ENCODE assay signal across 1 cellular context in the genomic region with DNA sequence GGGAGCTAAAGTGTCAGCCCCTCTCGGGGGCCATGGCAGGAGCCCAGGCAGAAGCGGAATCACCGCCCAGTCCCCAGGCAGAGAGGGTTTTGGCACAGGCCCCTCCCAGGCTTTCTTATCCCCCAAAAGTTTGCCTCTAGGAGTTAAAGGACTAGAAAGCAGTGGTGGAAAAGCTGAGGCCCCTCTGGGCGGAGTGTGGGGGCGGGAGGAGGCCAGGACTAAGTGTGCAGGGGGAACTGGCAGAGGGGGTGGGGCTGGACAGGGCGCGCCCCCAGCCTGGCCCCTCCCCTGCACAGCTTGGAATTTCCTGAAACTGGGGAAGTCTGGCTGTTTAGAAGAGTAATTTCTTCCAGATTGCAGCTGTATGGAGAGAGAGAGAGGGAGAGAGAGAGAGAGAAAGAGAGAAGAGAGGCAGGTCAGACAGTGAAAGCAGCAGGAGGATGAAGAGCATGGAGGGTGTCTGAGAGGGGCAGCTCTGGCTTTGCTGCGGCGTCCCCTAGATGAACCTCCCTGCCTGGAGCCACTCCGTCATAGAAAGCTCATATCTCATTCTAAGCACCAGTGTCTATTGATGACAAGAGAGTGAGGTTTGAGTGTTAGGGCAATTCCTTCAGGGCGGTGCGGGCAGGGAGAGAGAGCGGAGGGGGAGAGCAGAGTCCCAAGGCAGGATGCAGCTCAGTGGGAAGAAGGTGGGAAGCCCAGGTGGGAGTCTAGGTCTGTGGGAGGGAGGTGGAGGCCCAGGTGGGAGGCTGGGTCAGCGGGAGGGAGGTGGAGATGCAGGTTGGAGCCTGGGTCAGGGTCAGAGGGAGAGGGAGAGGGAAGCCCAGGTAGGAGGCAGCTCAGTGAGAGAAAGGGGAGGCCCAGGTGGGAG.
A peak's percentile ranks its signal among the peaks of the same experiment; 100 is the strongest.
TF ChIP-seq lines count a peak whose summit lies in the region.

A gene with protein sequence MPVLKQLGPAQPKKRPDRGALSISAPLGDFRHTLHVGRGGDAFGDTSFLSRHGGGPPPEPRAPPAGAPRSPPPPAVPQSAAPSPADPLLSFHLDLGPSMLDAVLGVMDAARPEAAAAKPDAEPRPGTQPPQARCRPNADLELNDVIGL (minus strand): TSS at position 226 of the 871 bp plus-strand sequence. CDS start 7,749 bp downstream, outside the sequence.

TF ChIP-seq in GM12878, 131 proteins besides CTCF, POLR2A, EP300 and RAD21 (continued from another document):
- TF ChIP-seq, protein P1, sequence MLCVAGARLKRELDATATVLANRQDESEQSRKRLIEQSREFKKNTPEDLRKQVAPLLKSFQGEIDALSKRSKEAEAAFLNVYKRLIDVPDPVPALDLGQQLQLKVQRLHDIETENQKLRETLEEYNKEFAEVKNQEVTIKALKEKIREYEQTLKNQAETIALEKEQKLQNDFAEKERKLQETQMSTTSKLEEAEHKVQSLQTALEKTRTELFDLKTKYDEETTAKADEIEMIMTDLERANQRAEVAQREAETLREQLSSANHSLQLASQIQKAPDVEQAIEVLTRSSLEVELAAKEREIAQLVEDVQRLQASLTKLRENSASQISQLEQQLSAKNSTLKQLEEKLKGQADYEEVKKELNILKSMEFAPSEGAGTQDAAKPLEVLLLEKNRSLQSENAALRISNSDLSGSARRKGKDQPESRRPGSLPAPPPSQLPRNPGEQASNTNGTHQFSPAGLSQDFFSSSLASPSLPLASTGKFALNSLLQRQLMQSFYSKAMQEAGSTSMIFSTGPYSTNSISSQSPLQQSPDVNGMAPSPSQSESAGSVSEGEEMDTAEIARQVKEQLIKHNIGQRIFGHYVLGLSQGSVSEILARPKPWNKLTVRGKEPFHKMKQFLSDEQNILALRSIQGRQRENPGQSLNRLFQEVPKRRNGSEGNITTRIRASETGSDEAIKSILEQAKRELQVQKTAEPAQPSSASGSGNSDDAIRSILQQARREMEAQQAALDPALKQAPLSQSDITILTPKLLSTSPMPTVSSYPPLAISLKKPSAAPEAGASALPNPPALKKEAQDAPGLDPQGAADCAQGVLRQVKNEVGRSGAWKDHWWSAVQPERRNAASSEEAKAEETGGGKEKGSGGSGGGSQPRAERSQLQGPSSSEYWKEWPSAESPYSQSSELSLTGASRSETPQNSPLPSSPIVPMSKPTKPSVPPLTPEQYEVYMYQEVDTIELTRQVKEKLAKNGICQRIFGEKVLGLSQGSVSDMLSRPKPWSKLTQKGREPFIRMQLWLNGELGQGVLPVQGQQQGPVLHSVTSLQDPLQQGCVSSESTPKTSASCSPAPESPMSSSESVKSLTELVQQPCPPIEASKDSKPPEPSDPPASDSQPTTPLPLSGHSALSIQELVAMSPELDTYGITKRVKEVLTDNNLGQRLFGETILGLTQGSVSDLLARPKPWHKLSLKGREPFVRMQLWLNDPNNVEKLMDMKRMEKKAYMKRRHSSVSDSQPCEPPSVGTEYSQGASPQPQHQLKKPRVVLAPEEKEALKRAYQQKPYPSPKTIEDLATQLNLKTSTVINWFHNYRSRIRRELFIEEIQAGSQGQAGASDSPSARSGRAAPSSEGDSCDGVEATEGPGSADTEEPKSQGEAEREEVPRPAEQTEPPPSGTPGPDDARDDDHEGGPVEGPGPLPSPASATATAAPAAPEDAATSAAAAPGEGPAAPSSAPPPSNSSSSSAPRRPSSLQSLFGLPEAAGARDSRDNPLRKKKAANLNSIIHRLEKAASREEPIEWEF (IDR thresholded peaks at IDR 0.05; ENCODE audit: insufficient replicate concordance, low read depth, low read length), result no peak
- TF ChIP-seq ATF7 (IDR thresholded peaks at IDR 0.05; ENCODE audit: low read depth) (0 out of 2 replicates have a peak, but pooled peaks have one; percentile 17), MTA2 (IDR thresholded peaks at IDR 0.05; ENCODE audit: low read depth) (0 out of 2 replicates have a peak, but pooled peaks have one; percentile 18)
- TF ChIP-seq, protein P2, sequence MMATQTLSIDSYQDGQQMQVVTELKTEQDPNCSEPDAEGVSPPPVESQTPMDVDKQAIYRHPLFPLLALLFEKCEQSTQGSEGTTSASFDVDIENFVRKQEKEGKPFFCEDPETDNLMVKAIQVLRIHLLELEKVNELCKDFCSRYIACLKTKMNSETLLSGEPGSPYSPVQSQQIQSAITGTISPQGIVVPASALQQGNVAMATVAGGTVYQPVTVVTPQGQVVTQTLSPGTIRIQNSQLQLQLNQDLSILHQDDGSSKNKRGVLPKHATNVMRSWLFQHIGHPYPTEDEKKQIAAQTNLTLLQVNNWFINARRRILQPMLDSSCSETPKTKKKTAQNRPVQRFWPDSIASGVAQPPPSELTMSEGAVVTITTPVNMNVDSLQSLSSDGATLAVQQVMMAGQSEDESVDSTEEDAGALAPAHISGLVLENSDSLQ (IDR thresholded peaks at IDR 0.05), result no peak
